Comparison of ENCODE assay signal across 1 cellular context in the genomic region with DNA sequence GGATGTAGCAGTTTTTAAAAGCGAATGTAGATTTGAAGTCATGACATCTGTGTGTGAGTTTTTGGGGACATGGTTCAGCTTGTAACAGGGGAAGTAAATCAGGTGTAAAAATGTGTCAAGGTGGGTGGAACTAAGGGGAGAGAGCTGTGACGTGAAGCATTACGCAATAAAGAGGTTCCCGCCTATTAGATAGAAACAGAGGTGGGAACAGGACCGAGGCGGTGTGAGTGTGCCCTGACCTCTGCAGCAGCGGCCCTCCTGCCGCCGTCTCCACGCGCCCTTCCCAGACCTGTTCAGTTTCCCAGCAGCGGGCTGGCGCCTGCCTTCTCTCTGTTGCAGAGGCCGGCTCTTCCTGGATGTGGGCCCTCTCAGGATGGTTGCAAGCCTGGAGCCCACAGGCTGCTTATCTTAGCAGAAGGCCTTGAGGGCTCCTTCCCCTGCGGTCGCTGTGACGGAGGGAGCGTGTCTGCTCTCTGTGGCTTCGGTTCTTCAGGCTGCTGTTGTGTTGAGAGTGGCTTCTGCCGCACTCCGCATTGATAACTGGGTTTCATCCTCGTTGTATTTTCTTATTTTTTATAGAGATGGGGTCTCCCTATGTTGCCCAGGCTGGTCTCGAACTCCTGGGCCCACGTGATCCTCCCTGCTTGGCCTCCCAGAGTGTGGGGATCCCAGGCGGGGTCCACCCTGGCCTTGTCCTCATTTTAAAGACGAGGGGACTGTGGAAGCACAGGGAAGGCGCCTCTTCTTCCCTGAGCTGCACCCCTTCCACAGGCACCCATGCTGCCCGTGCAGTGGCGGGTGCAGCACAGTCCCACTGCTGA.
TF ChIP-seq lines count a peak whose summit lies in the region.

No MANE protein-coding gene starts in this region.

TF ChIP-seq in K562, 482 proteins besides CTCF, POLR2A, EP300 and RAD21 (continued from another document and continues in another):
- TF ChIP-seq, protein P1, sequence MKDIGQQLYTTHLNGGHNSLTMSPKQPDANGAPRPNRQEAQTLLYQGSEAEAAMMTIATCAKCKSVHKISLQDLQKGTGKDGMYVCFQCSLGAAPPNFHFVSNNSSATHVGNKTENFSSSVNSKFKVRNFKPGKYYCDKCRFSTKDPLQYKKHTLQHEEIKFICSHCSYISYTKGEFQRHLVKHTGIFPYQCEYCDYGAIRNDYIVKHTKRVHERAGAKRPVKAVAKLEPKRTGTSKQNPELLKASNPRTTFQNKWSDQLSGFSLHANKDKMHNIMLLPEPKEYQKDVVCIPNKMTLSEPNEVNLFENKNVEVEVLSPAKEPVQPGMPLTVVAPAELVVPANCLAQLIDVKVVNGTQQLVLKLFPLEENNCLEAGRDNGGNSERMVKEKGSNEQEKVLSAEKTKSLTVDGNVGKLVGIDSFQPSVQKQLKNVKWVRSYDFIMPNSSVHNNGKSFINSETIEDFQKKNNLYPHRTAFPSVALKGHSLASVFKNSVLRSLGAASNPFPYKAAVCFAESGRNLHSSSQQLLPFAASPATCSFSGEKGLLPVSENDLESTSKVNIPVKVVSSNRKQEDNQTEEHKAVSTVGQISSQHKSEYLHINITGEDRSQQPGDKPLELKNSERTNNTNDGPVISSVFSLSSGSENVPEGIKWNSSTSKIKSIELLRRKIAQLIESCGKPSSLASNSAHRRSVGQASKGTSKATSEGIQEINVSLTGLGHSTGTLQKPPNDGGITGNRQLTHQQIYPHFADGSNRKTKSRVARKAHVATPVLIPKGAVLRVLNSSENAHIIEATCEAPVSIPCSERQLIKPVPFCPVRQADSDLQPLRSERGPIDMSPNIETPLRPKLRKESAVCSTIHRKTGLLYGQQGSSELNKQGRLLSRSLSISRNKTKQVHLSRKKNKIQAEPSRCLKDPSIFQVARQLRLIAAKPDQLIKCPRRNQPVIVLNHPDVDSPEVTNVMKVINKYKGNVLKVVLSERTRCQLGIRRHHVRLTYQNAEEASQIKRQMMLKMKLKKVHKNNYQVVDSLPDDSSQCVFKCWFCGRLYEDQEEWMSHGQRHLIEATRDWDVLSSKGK (CRISPR knock-in tag; IDR thresholded peaks at IDR 0.05), result no peak
- TF ChIP-seq NCOA1 (IDR thresholded peaks at IDR 0.05; ENCODE audit: low read depth), result peak; percentile 69
- TF ChIP-seq E4F1 (CRISPR knock-in tag; IDR thresholded peaks at IDR 0.05; ENCODE audit: borderline replicate concordance), result no peak
- TF ChIP-seq, protein P2, sequence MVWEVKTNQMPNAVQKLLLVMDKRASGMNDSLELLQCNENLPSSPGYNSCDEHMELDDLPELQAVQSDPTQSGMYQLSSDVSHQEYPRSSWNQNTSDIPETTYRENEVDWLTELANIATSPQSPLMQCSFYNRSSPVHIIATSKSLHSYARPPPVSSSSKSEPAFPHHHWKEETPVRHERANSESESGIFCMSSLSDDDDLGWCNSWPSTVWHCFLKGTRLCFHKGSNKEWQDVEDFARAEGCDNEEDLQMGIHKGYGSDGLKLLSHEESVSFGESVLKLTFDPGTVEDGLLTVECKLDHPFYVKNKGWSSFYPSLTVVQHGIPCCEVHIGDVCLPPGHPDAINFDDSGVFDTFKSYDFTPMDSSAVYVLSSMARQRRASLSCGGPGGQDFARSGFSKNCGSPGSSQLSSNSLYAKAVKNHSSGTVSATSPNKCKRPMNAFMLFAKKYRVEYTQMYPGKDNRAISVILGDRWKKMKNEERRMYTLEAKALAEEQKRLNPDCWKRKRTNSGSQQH (CRISPR knock-in tag; IDR thresholded peaks at IDR 0.05), result no peak
- no peak for TF ChIP-seq HCFC1 (IDR thresholded peaks at IDR 0.05; ENCODE audit: low read depth, low read length)
- no peak for TF ChIP-seq FOXJ3 (CRISPR knock-in tag; IDR thresholded peaks at IDR 0.05)
- TF ChIP-seq CAMTA2 (CRISPR knock-in tag; conservative IDR thresholded peaks at IDR 0.05), result no peak
- TF ChIP-seq ZNF217 (CRISPR knock-in tag; IDR thresholded peaks at IDR 0.05), result no peak
- TF ChIP-seq RBFOX2 (IDR thresholded peaks at IDR 0.05; ENCODE audit: low read depth, low read length), result peak; percentile 65
- TF ChIP-seq MED1 (CRISPR knock-in tag; IDR thresholded peaks at IDR 0.05; ENCODE audit: borderline replicate concordance), result no peak
- TF ChIP-seq ZNF644 (tag; IDR thresholded peaks at IDR 0.05; ENCODE audit: low read depth), result 0 out of 2 replicates have a peak, but pooled peaks have one; percentile 52
- TF ChIP-seq ATF4 (CRISPR knock-in tag; IDR thresholded peaks at IDR 0.05), result peak; percentile 67
- TF ChIP-seq ZNF717 (CRISPR knock-in tag; IDR thresholded peaks at IDR 0.05), result no peak
- TF ChIP-seq KDM4B (IDR thresholded peaks at IDR 0.05; ENCODE audit: borderline replicate concordance in 2 of 2, low read depth in 1 of 2), result 0 out of 4 replicates have a peak, but pooled peaks of 1 of the 2 experiments have one; percentile 37
- no peak for TF ChIP-seq ZC3H11A (IDR thresholded peaks at IDR 0.05; ENCODE audit: low read depth, low read length)
- no peak for TF ChIP-seq GTF2A2 (tag; IDR thresholded peaks at IDR 0.05)
- TF ChIP-seq ZNF212 (CRISPR knock-in tag; IDR thresholded peaks at IDR 0.05), result 0 out of 2 replicates have a peak, but pooled peaks have one; percentile 4
- TF ChIP-seq KLF16 (IDR thresholded peaks at IDR 0.05), result peak; percentile 87
- TF ChIP-seq, protein P3, sequence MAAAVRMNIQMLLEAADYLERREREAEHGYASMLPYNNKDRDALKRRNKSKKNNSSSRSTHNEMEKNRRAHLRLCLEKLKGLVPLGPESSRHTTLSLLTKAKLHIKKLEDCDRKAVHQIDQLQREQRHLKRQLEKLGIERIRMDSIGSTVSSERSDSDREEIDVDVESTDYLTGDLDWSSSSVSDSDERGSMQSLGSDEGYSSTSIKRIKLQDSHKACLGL (CRISPR knock-in tag; IDR thresholded peaks at IDR 0.05; ENCODE audit: borderline replicate concordance, poor library complexity, severe bottlenecking), result no peak
- TF ChIP-seq WHSC1 (IDR thresholded peaks at IDR 0.05; ENCODE audit: low read length), result no peak
- TF ChIP-seq ZNF583 (CRISPR knock-in tag; IDR thresholded peaks at IDR 0.05), result peak; percentile 82; the same call in 1 of the 2 replicates
- no peak for TF ChIP-seq RBM17 (IDR thresholded peaks at IDR 0.05; ENCODE audit: borderline replicate concordance, low read depth, low read length)
- peak; percentile 43; the same call in 1 of the 2 replicates for TF ChIP-seq HEY1 (CRISPR knock-in tag; IDR thresholded peaks at IDR 0.05; ENCODE audit: borderline replicate concordance)
- TF ChIP-seq HIVEP1 (CRISPR knock-in tag; IDR thresholded peaks at IDR 0.05), result no peak
- no peak for TF ChIP-seq ZNF785 (CRISPR knock-in tag; IDR thresholded peaks at IDR 0.05)
- TF ChIP-seq ZNF282 (CRISPR knock-in tag; IDR thresholded peaks at IDR 0.05), result no peak
- peak; percentile 40; the same call in 1 of the 2 replicates for TF ChIP-seq ZNF766 (CRISPR knock-in tag; conservative IDR thresholded peaks at IDR 0.05)
- no peak for TF ChIP-seq KLF6 (CRISPR knock-in tag; IDR thresholded peaks at IDR 0.05; ENCODE audit: borderline replicate concordance)
- TF ChIP-seq ZNF436 (CRISPR knock-in tag; IDR thresholded peaks at IDR 0.05), result no peak
- TF ChIP-seq PHF8 (IDR thresholded peaks at IDR 0.05; ENCODE audit: borderline replicate concordance, low read length), result peak; percentile 24; the same call in 1 of the 2 replicates
- peak; percentile 15 for TF ChIP-seq POLR2B (IDR thresholded peaks at IDR 0.05; ENCODE audit: low read depth, partially characterized antibody)
- TF ChIP-seq STAT5A (IDR thresholded peaks at IDR 0.05; ENCODE audit: borderline replicate concordance, low read length), result peak; percentile 81
- peak; percentile 75; the same call in 1 of the 2 replicates for TF ChIP-seq NBN (IDR thresholded peaks at IDR 0.05; ENCODE audit: low read depth)
- TF ChIP-seq, protein P4, sequence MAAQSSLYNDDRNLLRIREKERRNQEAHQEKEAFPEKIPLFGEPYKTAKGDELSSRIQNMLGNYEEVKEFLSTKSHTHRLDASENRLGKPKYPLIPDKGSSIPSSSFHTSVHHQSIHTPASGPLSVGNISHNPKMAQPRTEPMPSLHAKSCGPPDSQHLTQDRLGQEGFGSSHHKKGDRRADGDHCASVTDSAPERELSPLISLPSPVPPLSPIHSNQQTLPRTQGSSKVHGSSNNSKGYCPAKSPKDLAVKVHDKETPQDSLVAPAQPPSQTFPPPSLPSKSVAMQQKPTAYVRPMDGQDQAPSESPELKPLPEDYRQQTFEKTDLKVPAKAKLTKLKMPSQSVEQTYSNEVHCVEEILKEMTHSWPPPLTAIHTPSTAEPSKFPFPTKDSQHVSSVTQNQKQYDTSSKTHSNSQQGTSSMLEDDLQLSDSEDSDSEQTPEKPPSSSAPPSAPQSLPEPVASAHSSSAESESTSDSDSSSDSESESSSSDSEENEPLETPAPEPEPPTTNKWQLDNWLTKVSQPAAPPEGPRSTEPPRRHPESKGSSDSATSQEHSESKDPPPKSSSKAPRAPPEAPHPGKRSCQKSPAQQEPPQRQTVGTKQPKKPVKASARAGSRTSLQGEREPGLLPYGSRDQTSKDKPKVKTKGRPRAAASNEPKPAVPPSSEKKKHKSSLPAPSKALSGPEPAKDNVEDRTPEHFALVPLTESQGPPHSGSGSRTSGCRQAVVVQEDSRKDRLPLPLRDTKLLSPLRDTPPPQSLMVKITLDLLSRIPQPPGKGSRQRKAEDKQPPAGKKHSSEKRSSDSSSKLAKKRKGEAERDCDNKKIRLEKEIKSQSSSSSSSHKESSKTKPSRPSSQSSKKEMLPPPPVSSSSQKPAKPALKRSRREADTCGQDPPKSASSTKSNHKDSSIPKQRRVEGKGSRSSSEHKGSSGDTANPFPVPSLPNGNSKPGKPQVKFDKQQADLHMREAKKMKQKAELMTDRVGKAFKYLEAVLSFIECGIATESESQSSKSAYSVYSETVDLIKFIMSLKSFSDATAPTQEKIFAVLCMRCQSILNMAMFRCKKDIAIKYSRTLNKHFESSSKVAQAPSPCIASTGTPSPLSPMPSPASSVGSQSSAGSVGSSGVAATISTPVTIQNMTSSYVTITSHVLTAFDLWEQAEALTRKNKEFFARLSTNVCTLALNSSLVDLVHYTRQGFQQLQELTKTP (IDR thresholded peaks at IDR 0.05; ENCODE audit: low read depth in 1 of 2, partially characterized antibody in 2 of 2), result no peak
- no peak for TF ChIP-seq TGIF2 (CRISPR knock-in tag; IDR thresholded peaks at IDR 0.05)
- no peak for TF ChIP-seq HMG20B (CRISPR knock-in tag; IDR thresholded peaks at IDR 0.05)
- TF ChIP-seq FOSL1 (tag; conservative IDR thresholded peaks at IDR 0.05), result peak; percentile 63
- TF ChIP-seq SIX5 (IDR thresholded peaks at IDR 0.05; ENCODE audit: borderline replicate concordance in 1 of 2, insufficient read depth in 1 of 2, low read depth in 1 of 2, low read length in 2 of 2), result no peak
- TF ChIP-seq REST (CRISPR knock-in tag; IDR thresholded peaks at IDR 0.05; ENCODE audit: low read depth), result 0 out of 2 replicates have a peak, but pooled peaks have one; percentile 14
- 0 out of 4 replicates have a peak, but pooled peaks have one; percentile 26 to 29 for TF ChIP-seq ETV6 (IDR thresholded peaks at IDR 0.05; ENCODE audit: borderline replicate concordance in 1 of 2, low read depth in 2 of 2, low read length in 1 of 2)
- no peak for TF ChIP-seq ETV6 (CRISPR knock-in tag; IDR thresholded peaks at IDR 0.05; ENCODE audit: borderline replicate concordance)
- no peak for TF ChIP-seq BCL6 (CRISPR knock-in tag; IDR thresholded peaks at IDR 0.05)
- TF ChIP-seq CSDE1 (IDR thresholded peaks at IDR 0.05), result no peak
- no peak for TF ChIP-seq NR2F6 (CRISPR knock-in tag; IDR thresholded peaks at IDR 0.05)
